ENCODE assay signal across 12 cellular contexts in genomic region chr14:92397140-92397815, GRCh38.
DNase-seq lines count a peak whose midpoint lies in the region; TF ChIP-seq lines count a peak whose summit lies in the region.
"Had no signal": no experiment of that assay in that cellular context is flagged by ENCODE, and none has a peak within 500 bp of the region (broad histone marks: within the 10 kb centered on the region; RNA-seq: fewer than 3 reads in every experiment).

No MANE protein-coding gene starts in this region.

- no peaks in the 10 kb centered on the region for H3K36me3 ChIP-seq in esophagus muscularis mucosa
- H3K36me3 ChIP-seq: thyroid gland had no signal

- no peaks in the 10 kb centered on the region for H3K9me3 Mint-ChIP-seq in dendritic cell treated with granulocyte-macrophage colony-stimulating factor and Interleukin-4, amounts not matched to agents 40 ng/mL and 50 ng/mL, for 4 days
- peaks cover under 1% of the 10 kb centered on the region for H3K9me3 Mint-ChIP-seq in mesothelial cell of epicardium

- no peaks in the 10 kb centered on the region for H3K27me3 Mint-ChIP-seq in dendritic cell treated with granulocyte-macrophage colony-stimulating factor and Interleukin-4, amounts not matched to agents 40 ng/mL and 50 ng/mL, for 4 days
- peaks cover 25% of the 10 kb centered on the region for H3K27me3 Mint-ChIP-seq in mesothelial cell of epicardium (ENCODE audit: low read depth)

- H3K27me3 ChIP-seq in esophagus muscularis mucosa = no peaks in the 10 kb centered on the region
- H3K27me3 ChIP-seq: thyroid gland had no signal

- H3K27ac ChIP-seq in esophagus muscularis mucosa (replicated peaks in 1 of 4) = no peak overlapping the region
- H3K27ac ChIP-seq: thyroid gland had no signal

- peaks cover 2 to 14% (median 10%) of the 10 kb centered on the region in 4 donors for H3K4me1 ChIP-seq in esophagus muscularis mucosa
- H3K4me1 ChIP-seq: thyroid gland had no signal

- peaks cover 72% of the 10 kb centered on the region for H3K4me1 Mint-ChIP-seq in dendritic cell treated with granulocyte-macrophage colony-stimulating factor and Interleukin-4, amounts not matched to agents 40 ng/mL and 50 ng/mL, for 4 days (ENCODE audit: low read depth)
- H3K4me1 Mint-ChIP-seq in mesothelial cell of epicardium = no peaks in the 10 kb centered on the region

- H3K9me3 ChIP-seq in esophagus muscularis mucosa = no peaks in the 10 kb centered on the region
- H3K9me3 ChIP-seq: thyroid gland had no signal

- TF ChIP-seq POLR2A in esophagus muscularis mucosa (IDR thresholded peaks at IDR 0.05; ENCODE audit: low read depth) = no peak

- peak; percentile 95 for DNase-seq in DMS 273 (lab: John Stamatoyannopoulos, UW; ENCODE audit: unreplicated experiment)
- peak; percentile 82 for DNase-seq in NCI-H2171 treated with DMSO at 0.1 percent for 48 hours (lab: John Stamatoyannopoulos, UW)
- peak; percentile 61 for DNase-seq in middle frontal gyrus (ENCODE audit: extremely low spot score, low spot score)
- DNase-seq in GM19240 (ENCODE audit: insufficient read length, low spot score) = no peak
- no peak for DNase-seq in NCI-H2196 treated with DMSO at 0.1 percent for 48 hours (lab: John Stamatoyannopoulos, UW; ENCODE audit: unreplicated experiment)
- no peak for DNase-seq in esophagus muscularis mucosa (ENCODE audit: extremely low spot score)
- no peak for DNase-seq in mesothelial cell of epicardium (ENCODE audit: low spot score in 2 of 2, unreplicated experiment in 2 of 2)
- DNase-seq: activated T-cell treated with anti-CD3 and anti-CD28 coated beads, Interleukin-2, amount 50 U/mL, for 24 hours; DND-41; NCI-H1092 treated with DMSO at 0.1 percent for 48 hours; thyroid gland had no signal

- no peaks in the 10 kb centered on the region for H3K36me3 Mint-ChIP-seq in dendritic cell treated with granulocyte-macrophage colony-stimulating factor and Interleukin-4, amounts not matched to agents 40 ng/mL and 50 ng/mL, for 4 days (ENCODE audit: low read depth)
- no peaks in the 10 kb centered on the region for H3K36me3 Mint-ChIP-seq in mesothelial cell of epicardium

- no peak overlapping the region for H3K4me3 ChIP-seq in esophagus muscularis mucosa
- H3K4me3 ChIP-seq: thyroid gland had no signal

- TF ChIP-seq CTCF in esophagus muscularis mucosa (IDR thresholded peaks at IDR 0.05) (no peak), mesothelial cell of epicardium (IDR thresholded peaks at IDR 0.05; ENCODE audit: unreplicated experiment) (no peak)

- TF ChIP-seq EP300 in esophagus muscularis mucosa (IDR thresholded peaks at IDR 0.05) = no peak

- intact Hi-C loops in dendritic cell treated with granulocyte-macrophage colony-stimulating factor and Interleukin-4, amounts not matched to agents 40 ng/mL and 50 ng/mL, for 4 days (cut with micrococcal nuclease) = loop anchor here (10.0 kb wide), 1 partner anchor 58 kb away; no protein-coding TSS in a partner anchor
- intact Hi-C loops in esophagus muscularis mucosa (cut with DNase I) = no loop called here

- peak overlapping the region; percentile 59 for H3K27ac Mint-ChIP-seq in dendritic cell treated with granulocyte-macrophage colony-stimulating factor and Interleukin-4, amounts not matched to agents 40 ng/mL and 50 ng/mL, for 4 days
- H3K27ac Mint-ChIP-seq in mesothelial cell of epicardium = no peak overlapping the region
- H3K27ac Mint-ChIP-seq: activated T-cell treated with anti-CD3 and anti-CD28 coated beads, Interleukin-2, amount 50 U/mL, for 24 hours had no signal

- WGBS in esophagus muscularis mucosa = 72% methylated on average over 7 of the region's 8 CpGs

- H3K4me3 Mint-ChIP-seq in dendritic cell treated with granulocyte-macrophage colony-stimulating factor and Interleukin-4, amounts not matched to agents 40 ng/mL and 50 ng/mL, for 4 days = no peak overlapping the region
- H3K4me3 Mint-ChIP-seq in mesothelial cell of epicardium = no peak overlapping the region
- H3K4me3 Mint-ChIP-seq: activated T-cell treated with anti-CD3 and anti-CD28 coated beads, Interleukin-2, amount 50 U/mL, for 24 hours had no signal

Comparison
In these comparisons a context has a peak if more than half of its experiments do, and no peak if none do; other contexts are left out.
1. DNase-seq: peak in DMS 273 (single experiment), NCI-H2171 treated with DMSO at 0.1 percent for 48 hours (single experiment) and middle frontal gyrus (single experiment); none in GM19240 (single experiment), NCI-H2196 treated with DMSO at 0.1 percent for 48 hours (single experiment), esophagus muscularis mucosa (single experiment) and mesothelial cell of epicardium (0 of 2).